ENCODE assay signal across 28 cellular contexts in the genomic region with DNA sequence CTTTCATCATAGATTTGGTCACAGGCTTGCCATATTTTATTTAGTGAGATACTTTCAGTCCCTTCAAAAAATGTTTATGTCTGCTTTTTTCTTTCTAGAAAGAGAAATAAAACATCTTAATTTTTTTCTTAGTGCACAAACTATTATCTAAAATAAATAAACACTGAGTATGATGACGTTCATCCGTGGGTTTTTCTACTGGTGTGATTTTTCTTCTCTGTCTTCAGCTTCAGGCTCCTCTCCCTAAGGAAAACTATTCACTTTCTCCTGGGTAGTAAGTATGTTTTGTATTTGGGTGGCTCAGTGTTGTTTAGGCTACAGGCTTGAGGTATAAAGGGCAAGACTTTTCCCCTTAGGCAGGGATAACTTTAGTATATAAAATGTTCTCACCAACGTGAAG.
"Had no signal": no experiment of that assay in that cellular context is flagged by ENCODE, and none has a peak within 500 bp of the region (broad histone marks: within the 10 kb centered on the region; RNA-seq: fewer than 3 reads in every experiment).

No MANE protein-coding gene starts in this region.

- ATAC-seq: activated CD8-positive, alpha-beta T cell treated with anti-CD3 and anti-CD28 coated beads, Interleukin-2, amount 10 ng/mL, durations not matched to agents 7 days and 5 days; effector memory CD8-positive, alpha-beta T cell; esophagus mucosa; foreskin keratinocyte; lower lobe of right lung had no signal

- DNase-seq: activated CD4-positive, alpha-beta T cell treated with anti-CD3 and anti-CD28 coated beads for 1 hour; activated CD4-positive, alpha-beta T cell treated with anti-CD3 and anti-CD28 coated beads, Interleukin-2, amount 50 U/mL, for 1 hour; activated CD8-positive, alpha-beta T cell treated with anti-CD3 and anti-CD28 coated beads, Interleukin-2, amount 10 ng/mL, durations not matched to agents 7 days and 5 days; activated gamma-delta T cell treated with Interleukin-2 at 50 U/mL for 16 hours; activated T-cell treated with anti-CD3 and anti-CD28 coated beads, Interleukin-2, amount 50 U/mL, for 1 hour; aorta; brain microvascular endothelial cell; central memory CD4-positive, alpha-beta T cell; colonic mucosa; dorsolateral prefrontal cortex; effector memory CD8-positive, alpha-beta T cell; foreskin keratinocyte; hypothalamus; islet precursor cell; left colon; lower lobe of right lung; mesendoderm; mucosa of descending colon; naive B cell; ovary; spleen; stimulated activated CD4-positive, alpha-beta T cell treated with anti-CD3 and anti-CD28 coated beads, Interleukin-4, amount 100 ng/mL, for 24 hours; stimulated activated naive CD4-positive, alpha-beta T cell treated with Interleukin-2 at 50 U/mL for 16 hours; T-helper 9 cell had no signal

- H3K4me1 ChIP-seq: foreskin keratinocyte, prostate gland, spleen, vagina had no signal

- H3K27ac ChIP-seq: brain microvascular endothelial cell, dorsolateral prefrontal cortex, foreskin keratinocyte, lower lobe of right lung, ovary, prostate gland, spleen, thoracic aorta, vagina had no signal

- H3K36me3 ChIP-seq: brain microvascular endothelial cell, colonic mucosa, lower lobe of right lung, ovary, prostate gland, spleen, thoracic aorta, vagina had no signal

- H3K27me3 ChIP-seq: brain microvascular endothelial cell, colonic mucosa, dorsolateral prefrontal cortex, ovary, spleen, vagina had no signal

- H3K9me3 ChIP-seq: colonic mucosa, lower lobe of right lung, mucosa of descending colon, ovary, prostate gland, spleen, thoracic aorta, vagina had no signal

- H3K4me3 ChIP-seq: colonic mucosa, dorsolateral prefrontal cortex, lower lobe of right lung, mucosa of descending colon, ovary, prostate gland, spleen, thoracic aorta, vagina had no signal
